In the genomic region with DNA sequence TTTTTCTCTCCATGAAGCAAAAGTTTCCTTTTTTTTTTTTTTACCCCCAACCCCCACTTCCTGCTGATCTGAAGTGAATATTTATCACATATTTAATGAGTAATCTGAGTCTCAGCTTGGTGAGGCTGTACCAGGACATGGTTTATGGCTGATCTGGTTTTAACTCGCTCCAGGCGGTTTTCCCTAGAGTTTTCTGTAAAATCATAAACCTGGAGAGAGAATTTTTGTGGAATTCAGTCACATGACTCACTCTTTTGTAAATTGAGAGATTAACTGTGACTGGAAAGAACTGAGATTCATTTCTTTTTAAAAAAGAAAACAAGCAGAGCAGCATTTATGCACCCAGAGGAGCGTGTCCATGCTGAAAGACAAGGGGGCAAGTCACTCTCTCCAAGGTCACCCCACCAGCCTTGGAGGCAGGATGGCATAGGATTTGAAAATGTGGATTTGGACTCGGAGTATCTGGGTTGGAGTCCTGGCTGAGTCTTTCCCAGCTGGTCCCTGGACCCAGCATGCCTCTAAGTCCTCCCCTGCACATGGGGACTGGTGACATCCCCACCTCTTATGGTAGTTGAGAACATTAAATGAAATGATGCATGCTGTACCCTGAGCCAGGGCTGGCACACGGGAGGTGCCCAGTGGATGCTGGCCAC, we compare ENCODE assay signal across 13 cellular contexts.
A peak's percentile ranks its signal among the peaks of the same experiment; 100 is the strongest.
DNase-seq lines count a peak whose midpoint lies in the region; ATAC-seq and TF ChIP-seq lines count a peak whose summit lies in the region.
"Had no signal": no experiment of that assay in that cellular context is flagged by ENCODE, and none has a peak within 500 bp of the region (broad histone marks: within the 10 kb centered on the region; RNA-seq: fewer than 3 reads in every experiment).

No MANE protein-coding gene starts in this region.

- no peak for ATAC-seq in upper lobe of right lung

- peak overlapping the region; percentile 10 for H2AFZ ChIP-seq in ACC112 (ENCODE audit: low read length, unreplicated experiment)

- H3K4me3 ChIP-seq in ACC112 (ENCODE audit: low read depth, low read length) (peak overlapping the region; percentile 22; the same call in 1 of the 2 replicates), coronary artery (no peak overlapping the region), WERI-Rb-1 (ENCODE audit: low read depth, low read length) (no peak overlapping the region), upper lobe of right lung (no peak overlapping the region)
- H3K4me3 ChIP-seq: lung had no signal

- peak overlapping the region; percentile 88 for H3K27ac ChIP-seq in ACC112 (ENCODE audit: low read depth, low read length)
- peak overlapping the region; percentile 54 to 67 for H3K27ac ChIP-seq in coronary artery
- H3K27ac ChIP-seq in WERI-Rb-1, result no peak overlapping the region
- H3K27ac ChIP-seq in upper lobe of right lung, result no peak overlapping the region

- H3K27me3 ChIP-seq in ACC112 (ENCODE audit: insufficient read depth, low read length) (no peaks in the 10 kb centered on the region), WERI-Rb-1 (ENCODE audit: insufficient read depth, low read depth, severe bottlenecking) (peaks cover 31% of the 10 kb centered on the region), upper lobe of right lung (no peaks in the 10 kb centered on the region)

- no peaks in the 10 kb centered on the region for H3K36me3 ChIP-seq in ACC112 (ENCODE audit: insufficient read depth, low read length)
- no peaks in the 10 kb centered on the region for H3K36me3 ChIP-seq in WERI-Rb-1
- H3K36me3 ChIP-seq in upper lobe of right lung, result no peaks in the 10 kb centered on the region

- H3K4me1 ChIP-seq in ACC112 (ENCODE audit: control insufficient read depth, insufficient read depth, low read length, unreplicated experiment) (peaks cover 47% of the 10 kb centered on the region), upper lobe of right lung (peaks cover 16% of the 10 kb centered on the region)

- no peaks in the 10 kb centered on the region for H3K9me3 ChIP-seq in WERI-Rb-1 (ENCODE audit: severe bottlenecking)
- H3K9me3 ChIP-seq in upper lobe of right lung, result no peaks in the 10 kb centered on the region

- DNase-seq in HT1080 (ENCODE audit: low read depth) (peak; percentile 81), coronary artery (ENCODE audit: low spot score) (peak; percentile 52), mesenteric fat pad (ENCODE audit: low spot score) (peak; percentile 82), WERI-Rb-1 (no peak), upper lobe of right lung (no peak), NOMO-1 treated with DMSO at 0.1 percent for 48 hours (lab: John Stamatoyannopoulos, UW; ENCODE audit: unreplicated experiment) (no peak), midbrain (lab: John Stamatoyannopoulos, UW) (no peak)
- DNase-seq: activated B cell treated with CpG ODN at 0.5 μM for 24 hours; amygdala; CD4-positive, CD25-positive, alpha-beta regulatory T cell; NCI-H524 had no signal

- no peak for TF ChIP-seq CTCF in coronary artery (IDR thresholded peaks at IDR 0.05)
- TF ChIP-seq CTCF in WERI-Rb-1 (IDR thresholded peaks at IDR 0.05; ENCODE audit: low read depth, low read length), result no peak
- no peak for TF ChIP-seq CTCF in upper lobe of right lung (IDR thresholded peaks at IDR 0.05)

- intact Hi-C loops in upper lobe of right lung (cut with DNase I), result no loop called here

- H3K79me2 ChIP-seq in ACC112 (ENCODE audit: control insufficient read depth, insufficient read depth, low read length, unreplicated experiment), result peaks cover 10% of the 10 kb centered on the region

Comparison
In these comparisons a context has a peak if more than half of its experiments do, and no peak if none do; other contexts are left out.
1. H3K27ac ChIP-seq: peak in ACC112 (single experiment) and coronary artery (2 of 2); none in WERI-Rb-1 (single experiment) and upper lobe of right lung (single experiment).
2. DNase-seq: peak in HT1080 (single experiment), coronary artery (single experiment) and mesenteric fat pad (single experiment); none in WERI-Rb-1 (single experiment), upper lobe of right lung (single experiment), NOMO-1 treated with DMSO at 0.1 percent for 48 hours (single experiment) and midbrain (single experiment).